Comparison of ENCODE assay signal across 10 cellular contexts in the genomic region with DNA sequence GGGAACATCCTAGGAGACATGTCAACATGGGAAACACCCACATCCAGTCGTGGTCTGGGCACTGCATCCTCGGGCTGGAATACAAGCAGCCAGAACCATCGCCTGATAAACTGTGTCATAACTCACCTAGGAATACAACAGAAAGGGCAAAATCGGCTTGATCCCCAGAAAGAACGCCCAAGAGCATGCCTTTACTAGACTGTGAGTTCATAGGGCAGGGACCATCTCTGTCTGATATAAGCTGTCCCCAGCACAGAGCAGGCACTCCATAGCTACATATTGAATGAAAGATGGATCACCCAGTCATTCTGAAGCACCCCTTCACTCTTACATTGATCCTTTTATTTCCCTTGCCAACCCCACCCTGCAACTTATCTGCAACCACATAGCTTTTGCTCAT. TPM values are rescaled to one million over a fixed set of nuclear protein-coding genes. Genes with fewer than 3 reads are reported as not detected.
DNase-seq lines count a peak whose midpoint lies in the region; ATAC-seq, FAIRE-seq and TF ChIP-seq lines count a peak whose summit lies in the region.
"Had no signal": no experiment of that assay in that cellular context is flagged by ENCODE, and none has a peak within 500 bp of the region (broad histone marks: within the 10 kb centered on the region; RNA-seq: fewer than 3 reads in every experiment).

No MANE protein-coding gene starts in this region.

- H3K36me3 Mint-ChIP-seq in CD14-positive monocyte, result peaks cover 66 to 76% of the 10 kb centered on the region in 2 donors
- H3K36me3 Mint-ChIP-seq in central memory CD8-positive, alpha-beta T cell (ENCODE audit: insufficient read depth), result peaks cover 71% of the 10 kb centered on the region

- peaks cover 55% of the 10 kb centered on the region for H3K79me2 ChIP-seq in neural cell (replicated peaks; ENCODE audit: insufficient read depth, low read length)

- H3K4me3 ChIP-seq in neural cell (ENCODE audit: low read length), result peak overlapping the region; percentile 82

- no peak for TF ChIP-seq RAD21 in neural cell (conservative IDR thresholded peaks at IDR 0.05)

- H3K4me3 Mint-ChIP-seq in CD14-positive monocyte, result peak overlapping the region; percentile 88 to 96
- H3K4me3 Mint-ChIP-seq in central memory CD8-positive, alpha-beta T cell, result peak overlapping the region; percentile 93

- peaks cover 92% of the 10 kb centered on the region for H3K4me1 Mint-ChIP-seq in CD14-positive monocyte
- peaks cover 97% of the 10 kb centered on the region for H3K4me1 Mint-ChIP-seq in central memory CD8-positive, alpha-beta T cell

- FAIRE-seq in HTR-8/SVneo (lab: Jason Lieb, UNC), result peak; percentile 28
- FAIRE-seq: bronchial epithelial cell had no signal

- no peak for TF ChIP-seq CTCF in CD14-positive monocyte (IDR thresholded peaks at IDR 0.05)
- no peak for TF ChIP-seq CTCF in neural cell (IDR thresholded peaks at IDR 0.05; ENCODE audit: poor library complexity, severe bottlenecking)

- peak overlapping the region; percentile 66 for H3K4me2 ChIP-seq in neural cell (ENCODE audit: low read length)

- peaks cover 0 to 2% (median 0%) of the 10 kb centered on the region in 7 donors for H3K9me3 Mint-ChIP-seq in CD14-positive monocyte
- no peaks in the 10 kb centered on the region for H3K9me3 Mint-ChIP-seq in central memory CD8-positive, alpha-beta T cell

- no peaks in the 10 kb centered on the region for H3K9me2 ChIP-seq in neural cell (ENCODE audit: insufficient read depth, low read length)

- DNase-seq in CD14-positive monocyte (ENCODE audit: low spot score), result no peak
- DNase-seq in HTR-8/SVneo (ENCODE audit: insufficient read length, low spot score), result no peak
- no peak for DNase-seq in central memory CD8-positive, alpha-beta T cell (ENCODE audit: low spot score in 2 of 2)
- no peak for DNase-seq in NCI-H2081 treated with DMSO at 0.1 percent for 48 hours (lab: John Stamatoyannopoulos, UW)
- no peak for DNase-seq in AML-193 (lab: John Stamatoyannopoulos, UW)
- DNase-seq: NCI-H524 treated with DMSO at 0.1 percent for 48 hours had no signal

- no peaks in the 10 kb centered on the region for H3K27me3 ChIP-seq in neural cell (ENCODE audit: insufficient read depth, low read depth, low read length)

- no peaks in the 10 kb centered on the region for H4K20me1 ChIP-seq in neural cell (ENCODE audit: insufficient read depth)

- no peak for TF ChIP-seq EP300 in neural cell (conservative IDR thresholded peaks at IDR 0.05; ENCODE audit: poor library complexity, severe bottlenecking)

- H3K27ac Mint-ChIP-seq in CD14-positive monocyte, result peak overlapping the region; percentile 83 to 92 (median 88)
- peak overlapping the region; percentile 89 for H3K27ac Mint-ChIP-seq in central memory CD8-positive, alpha-beta T cell (ENCODE audit: low read depth)

- H3K27ac ChIP-seq in neural cell (ENCODE audit: low read length), result peak overlapping the region; percentile 98

- no peak overlapping the region for H2AFZ ChIP-seq in neural cell (ENCODE audit: low read depth, low read length)

- H3K27me3 Mint-ChIP-seq in CD14-positive monocyte (ENCODE audit: low read depth in 3 of 3), result peaks cover 0 to 1% (median 0%) of the 10 kb centered on the region in 3 donors
- H3K27me3 Mint-ChIP-seq in central memory CD8-positive, alpha-beta T cell, result no peaks in the 10 kb centered on the region

- H3F3A ChIP-seq in neural cell (ENCODE audit: insufficient read depth, low read length, poor library complexity, severe bottlenecking), result peaks cover 4% of the 10 kb centered on the region

- H3K9ac ChIP-seq in neural cell (ENCODE audit: low read length), result peak overlapping the region; percentile 99

- H3K36me3 ChIP-seq in neural cell (ENCODE audit: insufficient read depth, low read length), result no peaks in the 10 kb centered on the region

- ATAC-seq in central memory CD8-positive, alpha-beta T cell (replicated peaks; ENCODE audit: extremely low read depth, poor library complexity, severe bottlenecking), result no peak
- ATAC-seq in HG02610 (IDR thresholded peaks at IDR 0.05; ENCODE audit: unreplicated experiment) (no peak), HG03460 (IDR thresholded peaks at IDR 0.05; ENCODE audit: unreplicated experiment) (no peak)

- intact Hi-C loops in CD14-positive monocyte (cut with micrococcal nuclease), result no loop called here

- H3K9me3 ChIP-seq in neural cell (ENCODE audit: low read length), result no peaks in the 10 kb centered on the region

TF ChIP-seq in neural cell, 6 proteins besides CTCF, POLR2A, EP300 and RAD21:
- TF ChIP-seq SMC3 (conservative IDR thresholded peaks at IDR 0.05; ENCODE audit: poor library complexity), result no peak

RNA-seq across cellular contexts. Expression of a gene that starts 23.8 kb away (rescaled TPM):
- 100 to 1,000 TPM; 154 to 179 TPM for polyA plus RNA-seq in CD14-positive monocyte
- 77.6 and 83.8 TPM in 2 replicates for polyA plus RNA-seq in neural cell
- polyA minus RNA-seq in neural cell, result 141 and 142 TPM in 2 replicates
